ENCODE assay signal across 12 cellular contexts in the genomic region with DNA sequence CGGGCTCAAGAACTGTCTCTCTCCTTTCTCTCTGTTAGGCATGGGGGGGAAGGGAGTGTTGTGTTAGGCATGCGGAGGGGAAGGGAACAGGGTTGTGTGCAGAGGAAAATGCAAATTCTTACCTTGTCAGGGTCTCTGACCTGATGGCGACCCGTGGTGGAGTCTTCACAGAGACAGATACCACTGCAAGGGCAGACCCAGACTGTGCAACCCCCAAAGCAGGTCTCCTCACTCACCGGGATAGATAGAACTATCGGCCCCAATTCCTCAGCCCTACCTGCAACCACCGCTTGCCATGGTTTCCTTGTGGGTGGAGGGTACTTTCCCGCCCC. TPM values are rescaled to one million over a fixed set of nuclear protein-coding genes. Genes with fewer than 3 reads are reported as not detected.
DNase-seq lines count a peak whose midpoint lies in the region; ATAC-seq, FAIRE-seq and TF ChIP-seq lines count a peak whose summit lies in the region.
"Had no signal": no experiment of that assay in that cellular context is flagged by ENCODE, and none has a peak within 500 bp of the region (broad histone marks: within the 10 kb centered on the region; RNA-seq: fewer than 3 reads in every experiment).

No MANE protein-coding gene starts in this region.

- intact Hi-C loops in thyroid gland (cut with DNase I) (no loop called here), ovary (cut with DNase I) (no loop called here)

- TF ChIP-seq EP300 in ovary (IDR thresholded peaks at IDR 0.05): no peak

- H3K36me3 ChIP-seq in BLaER1 treated with 17β-estradiol and CSF1 and Interleukin-3, amounts not matched to agents 10 nM and 100 nM: no peaks in the 10 kb centered on the region
- no peaks in the 10 kb centered on the region for H3K36me3 ChIP-seq in thyroid gland
- H3K36me3 ChIP-seq in ovary: no peaks in the 10 kb centered on the region
- H3K36me3 ChIP-seq: WERI-Rb-1 had no signal

- peaks cover 16% of the 10 kb centered on the region for H3K4me1 Mint-ChIP-seq in activated naive CD8-positive, alpha-beta T cell treated with anti-CD3 and anti-CD28 coated beads, Interleukin-2, amount 50 U/mL, for 24 hours
- H3K4me1 Mint-ChIP-seq in naive B cell: peaks cover 0 to 9% (median 7%) of the 10 kb centered on the region in 3 donors

- peak overlapping the region in 9 of 11 experiments; percentile 44 to 67 (median 58); a peak in 14 of 22 replicates for H3K27ac ChIP-seq in BLaER1 treated with 17β-estradiol and CSF1 and Interleukin-3, amounts not matched to agents 10 nM and 100 nM
- H3K27ac ChIP-seq in thyroid gland (no peak overlapping the region), ovary (no peak overlapping the region)
- H3K27ac ChIP-seq: WERI-Rb-1 had no signal

- peak overlapping the region; percentile 64 for H3K4me3 Mint-ChIP-seq in activated naive CD8-positive, alpha-beta T cell treated with anti-CD3 and anti-CD28 coated beads, Interleukin-2, amount 50 U/mL, for 24 hours
- H3K4me3 Mint-ChIP-seq in naive B cell: peak overlapping the region; percentile 72 to 92 (median 86)
- H3K4me3 Mint-ChIP-seq: nephron progenitor cell had no signal

- no peak overlapping the region for H3K27ac Mint-ChIP-seq in activated naive CD8-positive, alpha-beta T cell treated with anti-CD3 and anti-CD28 coated beads, Interleukin-2, amount 50 U/mL, for 24 hours
- H3K27ac Mint-ChIP-seq in naive B cell: peak overlapping the region in 3 of 6 donors; percentile 19 to 78 (median 33)
- H3K27ac Mint-ChIP-seq: nephron progenitor cell had no signal

- peaks cover 5% of the 10 kb centered on the region for H3K27me3 Mint-ChIP-seq in activated naive CD8-positive, alpha-beta T cell treated with anti-CD3 and anti-CD28 coated beads, Interleukin-2, amount 50 U/mL, for 24 hours
- peaks cover 0 to 15% (median 7%) of the 10 kb centered on the region in 3 donors for H3K27me3 Mint-ChIP-seq in naive B cell

- DNase-seq in GM12892 (ENCODE audit: insufficient read length): no peak
- DNase-seq in activated naive CD8-positive, alpha-beta T cell treated with anti-CD3 and anti-CD28 coated beads, Interleukin-2, amount 50 U/mL, for 24 hours: no peak
- no peak for DNase-seq in naive B cell
- no peak for DNase-seq in thyroid gland
- DNase-seq in NCI-H2171 treated with DMSO at 0.1 percent for 48 hours (lab: John Stamatoyannopoulos, UW): no peak
- DNase-seq in ovary: no peak
- DNase-seq: NCI-H226 had no signal

- no peaks in the 10 kb centered on the region for H3K27me3 ChIP-seq in BLaER1 treated with 17β-estradiol and CSF1 and Interleukin-3, amounts not matched to agents 10 nM and 100 nM
- H3K27me3 ChIP-seq in thyroid gland (no peaks in the 10 kb centered on the region), ovary (no peaks in the 10 kb centered on the region)

- peak overlapping the region; percentile 49 to 70 (median 56) for H3K4me3 ChIP-seq in BLaER1 treated with 17β-estradiol and CSF1 and Interleukin-3, amounts not matched to agents 10 nM and 100 nM
- H3K4me3 ChIP-seq in thyroid gland (replicated peaks in 1 of 3): no peak overlapping the region
- H3K4me3 ChIP-seq in ovary: no peak overlapping the region

- TF ChIP-seq CTCF in thyroid gland (IDR thresholded peaks at IDR 0.05) (no peak), ovary (IDR thresholded peaks at IDR 0.05) (no peak)

- 0 out of 22 replicates have a peak, but pooled peaks cover 0 to 3% (median 0%) of the 10 kb centered on the region in 11 experiments for H4K20me1 ChIP-seq in BLaER1 treated with 17β-estradiol and CSF1 and Interleukin-3, amounts not matched to agents 10 nM and 100 nM

- no peaks in the 10 kb centered on the region for H3K9me3 Mint-ChIP-seq in activated naive CD8-positive, alpha-beta T cell treated with anti-CD3 and anti-CD28 coated beads, Interleukin-2, amount 50 U/mL, for 24 hours
- no peaks in the 10 kb centered on the region for H3K9me3 Mint-ChIP-seq in naive B cell
- H3K9me3 Mint-ChIP-seq: nephron progenitor cell had no signal

- H3K9ac ChIP-seq in BLaER1 treated with 17β-estradiol and CSF1 and Interleukin-3, amounts not matched to agents 10 nM and 100 nM: peak overlapping the region; percentile 56 to 75 (median 68); a peak in 19 of 22 replicates

- H3K36me3 Mint-ChIP-seq in activated naive CD8-positive, alpha-beta T cell treated with anti-CD3 and anti-CD28 coated beads, Interleukin-2, amount 50 U/mL, for 24 hours (ENCODE audit: low read depth): no peaks in the 10 kb centered on the region
- no peaks in the 10 kb centered on the region for H3K36me3 Mint-ChIP-seq in naive B cell

- TF ChIP-seq POLR2A in GM12892 (IDR thresholded peaks at IDR 0.05; ENCODE audit: low read depth, low read length): no peak
- no peak for TF ChIP-seq POLR2A in thyroid gland (IDR thresholded peaks at IDR 0.05)
- TF ChIP-seq POLR2A in ovary (IDR thresholded peaks at IDR 0.05): no peak

- peak; percentile 39 for ATAC-seq in activated naive CD8-positive, alpha-beta T cell treated with anti-CD3 and anti-CD28 coated beads, Interleukin-2, amount 50 U/mL, for 24 hours
- ATAC-seq in naive B cell (ENCODE audit: low read depth in 2 of 2) (no peak), HG03135 (IDR thresholded peaks at IDR 0.05; ENCODE audit: unreplicated experiment) (no peak)

- 63 to 68% methylated on average over 8 of the region's 8 CpGs for WGBS in thyroid gland, 2 donors
- 67 to 76% (median 73%) methylated on average over 8 of the region's 8 CpGs for WGBS in ovary, 3 donors

- peaks cover 10 to 60% (median 39%) of the 10 kb centered on the region in 10 experiments; a peak in 19 of 20 replicates for H3K4me1 ChIP-seq in BLaER1 treated with 17β-estradiol and CSF1 and Interleukin-3, amounts not matched to agents 10 nM and 100 nM
- H3K4me1 ChIP-seq in thyroid gland: peaks cover 8 to 12% of the 10 kb centered on the region in 2 donors
- no peaks in the 10 kb centered on the region for H3K4me1 ChIP-seq in ovary (ENCODE audit: insufficient read depth)

- peak; percentile 91 for FAIRE-seq in GM12892 (lab: Jason Lieb, UNC)

- H3K4me2 ChIP-seq in BLaER1 treated with 17β-estradiol and CSF1 and Interleukin-3, amounts not matched to agents 10 nM and 100 nM: peak overlapping the region; percentile 75 to 99 (median 88)

- H3K9me3 ChIP-seq in BLaER1 treated with 17β-estradiol and CSF1 and Interleukin-3, amounts not matched to agents 10 nM and 100 nM (replicated peaks in 1 of 11): no peaks in the 10 kb centered on the region
- no peaks in the 10 kb centered on the region for H3K9me3 ChIP-seq in thyroid gland
- H3K9me3 ChIP-seq in ovary: no peaks in the 10 kb centered on the region

RNA-seq across cellular contexts. Expression of gene MPP2, which starts 9.6 kb away (rescaled TPM):
- 0.08 TPM for polyA plus RNA-seq in GM12892 (2012; ENCODE audit: missing spikeins)
- polyA plus RNA-seq in naive B cell (ENCODE audit: low read depth in 6 of 6): under 1 TPM in 1 of 6 donors, not detected in 5; 0.18 TPM
- 10 to 100 TPM in 1 of 4 donors, 1 to 10 TPM in 3; 6.5 to 30.8 (median 9.0) TPM for total RNA-seq in thyroid gland
- 1 to 10 TPM; 3.3 to 6.5 (median 5.6) TPM for total RNA-seq in ovary
- 1 to 10 TPM; 2.6 to 2.9 TPM for polyA plus RNA-seq in ovary

RNA-seq across cellular contexts. Expression of gene PPY, which starts 25.3 kb away (rescaled TPM):
- polyA plus RNA-seq in GM12892 (2012; ENCODE audit: missing spikeins): not detected
- not detected for polyA plus RNA-seq in naive B cell (ENCODE audit: low read depth in 6 of 6)
- total RNA-seq in thyroid gland: not detected
- total RNA-seq in ovary: not detected
- polyA plus RNA-seq in ovary: not detected

RNA-seq across cellular contexts. Expression of gene PYY, which starts 36.8 kb away (rescaled TPM):
- not detected for polyA plus RNA-seq in GM12892 (2012; ENCODE audit: missing spikeins)
- polyA plus RNA-seq in naive B cell (ENCODE audit: low read depth in 6 of 6) (not detected), ovary (under 1 TPM in 1 of 2 donors, not detected in 1; 0.18 TPM)
- total RNA-seq in thyroid gland (1 to 10 TPM in 1 of 4 donors, not detected in 3; 2.2 TPM), ovary (1 to 10 TPM in 1 of 7 donors, under 1 TPM in 1, not detected in 5; 0.69 to 1.1 TPM)
- polyA plus RNA-seq: adipose tissue had no signal

Comparison
In these comparisons a context has a peak if more than half of its experiments do, and no peak if none do; other contexts are left out.
1. H3K27ac ChIP-seq: peak in BLaER1 treated with 17β-estradiol and CSF1 and Interleukin-3, amounts not matched to agents 10 nM and 100 nM (9 of 11); none in thyroid gland (0 of 3) and ovary (0 of 2).
2. H3K4me3 ChIP-seq: peak in BLaER1 treated with 17β-estradiol and CSF1 and Interleukin-3, amounts not matched to agents 10 nM and 100 nM (10 of 10); none in thyroid gland (0 of 3) and ovary (single experiment).